In the genomic region with DNA sequence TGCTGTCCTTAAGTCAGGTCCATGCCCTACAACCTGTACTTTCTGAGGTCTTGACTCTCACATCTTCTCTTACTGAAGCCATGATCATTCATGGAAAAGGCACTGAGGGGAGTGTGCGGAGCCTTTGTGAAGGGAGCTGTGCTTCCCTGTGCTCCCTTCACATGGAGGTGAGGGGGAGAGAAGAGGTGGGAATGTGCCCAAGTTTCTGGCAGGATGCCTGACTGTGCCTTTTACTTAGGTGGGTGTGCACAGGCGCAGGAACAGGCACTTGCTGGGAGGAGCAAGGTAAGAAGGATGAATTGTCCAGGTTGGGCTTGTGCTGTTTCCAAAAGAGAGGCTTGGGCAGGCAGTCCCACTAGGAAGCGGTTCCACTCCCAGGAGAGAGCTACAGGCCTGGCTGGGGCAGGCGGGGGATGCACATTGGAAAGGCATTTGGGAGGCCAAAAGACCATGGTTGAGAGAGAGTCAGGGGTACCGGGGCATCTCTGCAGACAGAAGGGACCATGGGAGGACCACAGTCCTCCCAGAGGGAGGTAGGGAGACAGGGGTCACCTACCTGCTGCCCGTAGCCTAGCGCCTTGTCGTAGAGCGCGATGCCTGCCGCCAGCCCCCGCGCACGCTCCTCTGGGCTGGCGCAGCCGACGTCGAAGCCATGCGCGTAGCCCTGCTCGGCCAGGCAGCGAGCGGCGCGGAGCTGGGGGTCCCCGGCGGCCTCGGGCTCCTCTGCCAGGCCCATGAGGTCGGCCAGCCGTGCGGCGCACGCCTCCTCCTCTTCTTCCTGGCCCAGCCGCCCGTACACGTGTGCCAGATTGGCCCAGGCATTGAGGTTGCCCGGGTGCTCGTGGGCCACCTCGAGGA, we compare ENCODE assay signal across 8 cellular contexts. TPM values are rescaled to one million over a fixed set of nuclear protein-coding genes. Genes with fewer than 3 reads are reported as not detected.
DNase-seq lines count a peak whose midpoint lies in the region; ATAC-seq and TF ChIP-seq lines count a peak whose summit lies in the region.

No MANE protein-coding gene starts in this region.

- no peaks in the 10 kb centered on the region for H3K27me3 ChIP-seq in GM06990 (replicated peaks; ENCODE audit: control insufficient read depth, insufficient read depth, low read length)
- H3K27me3 ChIP-seq in hepatocyte = no peaks in the 10 kb centered on the region
- H3K27me3 ChIP-seq in prostate gland (replicated peaks; ENCODE audit: insufficient read depth) = no peaks in the 10 kb centered on the region

- H3K9me2 ChIP-seq in hepatocyte (replicated peaks; ENCODE audit: insufficient read depth) = no peaks in the 10 kb centered on the region

- peaks cover 58% of the 10 kb centered on the region for H3K4me1 Mint-ChIP-seq in T-helper 17 cell

- H3K36me3 ChIP-seq in GM06990 (ENCODE audit: control insufficient read depth, insufficient read depth, low read length) = no peaks in the 10 kb centered on the region
- H3K36me3 ChIP-seq in hepatocyte (replicated peaks; ENCODE audit: insufficient read depth, low read depth) = no peaks in the 10 kb centered on the region
- no peaks in the 10 kb centered on the region for H3K36me3 ChIP-seq in prostate gland

- H3K4me3 ChIP-seq in GM06990 (replicated peaks; ENCODE audit: low read depth, low read length) (peak overlapping the region; percentile 68), hepatocyte (peak overlapping the region; percentile 40), prostate gland (peak overlapping the region; percentile 33 to 53)

- no peak for TF ChIP-seq POLR2A in prostate gland (IDR thresholded peaks at IDR 0.05)

- H4K20me1 ChIP-seq in hepatocyte (ENCODE audit: insufficient read depth, poor library complexity, severe bottlenecking) = no peaks in the 10 kb centered on the region

- in situ Hi-C loops in ACHN (cut with HindIII; ENCODE audit: low pct_ligation_motif_present, low pct_unique_long_range_greater_than_20kb, low sequenced_read_pairs) = no loop called here

- peak overlapping the region; percentile 78 for H3K4me2 ChIP-seq in hepatocyte

- intact Hi-C loops in prostate gland (cut with DNase I) = no loop called here

- H3K4me1 ChIP-seq in hepatocyte (ENCODE audit: insufficient read depth) = peaks cover 4% of the 10 kb centered on the region
- no peaks in the 10 kb centered on the region for H3K4me1 ChIP-seq in prostate gland (replicated peaks)

- ATAC-seq in T-helper 17 cell (no peak), GM21717 (IDR thresholded peaks at IDR 0.05; ENCODE audit: unreplicated experiment) (no peak)

- H3K27ac Mint-ChIP-seq in T-helper 17 cell = peak overlapping the region; percentile 90

- 84% methylated on average over 39 of the region's 39 CpGs for WGBS in hepatocyte (ENCODE audit: low lambda C conversion rate, missing lambda C conversion rate)
- 40% methylated on average over 24 of the region's 39 CpGs for WGBS in prostate gland

- no peaks in the 10 kb centered on the region for H3K9me3 ChIP-seq in T-helper 17 cell (ENCODE audit: control insufficient read depth, low read length, poor library complexity, severe bottlenecking)
- no peaks in the 10 kb centered on the region for H3K9me3 ChIP-seq in hepatocyte (ENCODE audit: low read depth)
- no peaks in the 10 kb centered on the region for H3K9me3 ChIP-seq in prostate gland

- DNase-seq in GM06990 (ENCODE audit: extremely low read depth, insufficient read length) = no peak
- no peak for DNase-seq in T-helper 17 cell
- no peak for DNase-seq in hepatocyte (ENCODE audit: low spot score)
- DNase-seq in prostate gland (ENCODE audit: low spot score) = no peak
- DNase-seq in ACHN = no peak
- DNase-seq in NAMALWA (ENCODE audit: low spot score) = no peak
- DNase-seq in NCI-H1048 (lab: John Stamatoyannopoulos, UW) = no peak

- H3K27me3 Mint-ChIP-seq in T-helper 17 cell = no peaks in the 10 kb centered on the region

- peak overlapping the region; percentile 38 for H2AFZ ChIP-seq in hepatocyte

- TF ChIP-seq CTCF in GM06990 (IDR thresholded peaks at IDR 0.05; ENCODE audit: insufficient read depth, low read length, poor library complexity, severe bottlenecking) = no peak
- no peak for TF ChIP-seq CTCF in hepatocyte (IDR thresholded peaks at IDR 0.05; ENCODE audit: poor library complexity)
- TF ChIP-seq CTCF in prostate gland (IDR thresholded peaks at IDR 0.05) = no peak

- H3K79me2 ChIP-seq in hepatocyte = peaks cover 7% of the 10 kb centered on the region

- peak overlapping the region; percentile 93 for H3K4me3 Mint-ChIP-seq in T-helper 17 cell

- H3K27ac ChIP-seq in hepatocyte = peak overlapping the region; percentile 69
- H3K27ac ChIP-seq in prostate gland = peak overlapping the region; percentile 71 to 75

- H3K36me3 Mint-ChIP-seq in T-helper 17 cell (ENCODE audit: low read depth) = no peaks in the 10 kb centered on the region

RNA-seq across cellular contexts. Expression of a gene that starts 0.9 kb away (rescaled TPM):
- total RNA-seq in T-helper 17 cell (10 to 100 TPM; 10.4 to 11.2 TPM), hepatocyte (8.1 and 8.5 TPM in 2 replicates), prostate gland (10 to 100 TPM; 18.0 to 30.4 TPM)
- polyA plus RNA-seq in hepatocyte = 7.8 and 9.0 TPM in 2 replicates

RNA-seq across cellular contexts. Expression of a gene that starts 35.9 kb away (rescaled TPM):
- total RNA-seq in T-helper 17 cell (under 1 TPM; 0.37 to 0.80 TPM), hepatocyte (4.8 and 5.3 TPM in 2 replicates), prostate gland (10 to 100 TPM; 12.0 to 12.2 TPM)
- polyA plus RNA-seq in hepatocyte = 4.1 and 9.3 TPM in 2 replicates
